In genomic region chr11:3069425-3069824, GRCh38 we compare ENCODE assay signal across 23 cellular contexts. TPM values are rescaled to one million over a fixed set of nuclear protein-coding genes. Genes with fewer than 3 reads are reported as not detected.
A peak's percentile ranks its signal among the peaks of the same experiment; 100 is the strongest.
DNase-seq lines count a peak whose midpoint lies in the region; ATAC-seq, FAIRE-seq and TF ChIP-seq lines count a peak whose summit lies in the region.
"Had no signal": no experiment of that assay in that cellular context is flagged by ENCODE, and none has a peak within 500 bp of the region (broad histone marks: within the 10 kb centered on the region; RNA-seq: fewer than 3 reads in every experiment).

No MANE protein-coding gene starts in this region.

- H4K20me1 ChIP-seq in K562 (replicated peaks; ENCODE audit: control insufficient read depth, insufficient read depth, low read length), result no peaks in the 10 kb centered on the region
- H4K20me1 ChIP-seq in PC-9 (ENCODE audit: insufficient read depth), result no peaks in the 10 kb centered on the region
- H4K20me1 ChIP-seq: BLaER1 treated with 17β-estradiol and CSF1 and Interleukin-3, amounts not matched to agents 10 nM and 100 nM had no signal

- DNase-seq in NCI-H82 (lab: John Stamatoyannopoulos, UW) (peak; percentile 6), NCI-H82 treated with DMSO at 0.1 percent for 48 hours (lab: John Stamatoyannopoulos, UW; ENCODE audit: unreplicated experiment) (no peak), K562 (ENCODE audit: extremely low read depth in 1 of 4, low spot score in 3 of 4) (no peak), neural crest cell (ENCODE audit: low read depth, low spot score) (no peak), T-helper 17 cell (no peak), PC-9 (no peak)
- DNase-seq: AML-193; Caco-2; Calu3; CD4-positive, alpha-beta T cell; CD8-positive, alpha-beta T cell; DMS79 treated with DMSO at 0.1 percent for 48 hours; GF-D8 had no signal

- H3K36me3 ChIP-seq in HEK293 (ENCODE audit: control insufficient read depth in 2 of 2, insufficient read depth in 1 of 2, low read length in 2 of 2), result no peaks in the 10 kb centered on the region
- no peaks in the 10 kb centered on the region for H3K36me3 ChIP-seq in K562 (ENCODE audit: control insufficient read depth, insufficient read depth, low read length)
- H3K36me3 ChIP-seq in PC-9 (ENCODE audit: low read depth), result no peaks in the 10 kb centered on the region

- 45% methylated on average over 5 of the region's 8 CpGs for WGBS in K562 (ENCODE audit: insufficient coverage, low coverage, missing lambda C conversion rate)

- CTCF ChIA-PET in HEK293 (lab: Yijun Ruan, JAX) (interaction anchor here (1.0 to 3.0 kb wide), 2 partner anchors 22 to 32 kb away, joined by 4 to 11 read pairs; no protein-coding TSS in a partner anchor), K562 (lab: Yijun Ruan, JAX; ENCODE audit: low intra/inter-chr PET ratio) (no interaction called here), PC-9 (lab: Charles Lee) (no interaction called here)

- TF ChIP-seq RAD21 in K562 (CRISPR knock-in tag; conservative IDR thresholded peaks at IDR 0.05 in 1 of 2, IDR thresholded peaks at IDR 0.05 in 1 of 2), result no peak

- no peaks in the 10 kb centered on the region for H3K9me3 ChIP-seq in HEK293 (ENCODE audit: control insufficient read depth, insufficient read depth, low read depth, low read length)
- no peaks in the 10 kb centered on the region; the same call in 1 of the 2 replicates for H3K9me3 ChIP-seq in K562 (replicated peaks; ENCODE audit: control insufficient read depth, insufficient read depth, low read depth, low read length)
- H3K9me3 ChIP-seq in T-helper 17 cell (ENCODE audit: control insufficient read depth, low read length, poor library complexity, severe bottlenecking), result no peaks in the 10 kb centered on the region
- H3K9me3 ChIP-seq in PC-9 (ENCODE audit: insufficient read depth, low read depth), result no peaks in the 10 kb centered on the region
- H3K9me3 ChIP-seq: A549 had no signal

- H3K4me3 Mint-ChIP-seq in neural crest cell (no peak overlapping the region), T-helper 17 cell (no peak overlapping the region)
- H3K4me3 Mint-ChIP-seq: B cell; CD4-positive, alpha-beta T cell; CD8-positive, alpha-beta T cell had no signal

- FAIRE-seq in K562 (lab: Jason Lieb, UNC), result no peak
- FAIRE-seq: A549, D721Med, G401.6, GM12891, GM19239 had no signal

- H3K9me1 ChIP-seq in K562 (ENCODE audit: control insufficient read depth, insufficient read depth, low read length), result no peaks in the 10 kb centered on the region

- H3K27me3 ChIP-seq in K562 (ENCODE audit: control insufficient read depth in 2 of 2, insufficient read depth in 2 of 2, low read length in 2 of 2) (peaks cover 0 to 3% of the 10 kb centered on the region in 2 experiments; a peak in 1 of 5 replicates), PC-9 (ENCODE audit: insufficient read depth, low read depth) (no peaks in the 10 kb centered on the region)
- H3K27me3 ChIP-seq: BLaER1 treated with 17β-estradiol and CSF1 and Interleukin-3, amounts not matched to agents 10 nM and 100 nM had no signal

- H3K4me3 ChIP-seq in HEK293 (ENCODE audit: low read depth, low read length), result no peak overlapping the region
- H3K4me3 ChIP-seq in K562, result no peak overlapping the region
- H3K4me3 ChIP-seq in PC-9, result no peak overlapping the region
- H3K4me3 ChIP-seq: A549; BLaER1 treated with 17β-estradiol and CSF1 and Interleukin-3, amounts not matched to agents 10 nM and 100 nM had no signal

- H3K79me2 ChIP-seq in K562 (ENCODE audit: control insufficient read depth, insufficient read depth, low read length) (no peaks in the 10 kb centered on the region), PC-9 (ENCODE audit: low read depth) (no peaks in the 10 kb centered on the region)

- H3K4me2 ChIP-seq in K562 (ENCODE audit: insufficient read depth, low read length) (no peak overlapping the region), PC-9 (no peak overlapping the region)
- H3K4me2 ChIP-seq: A549; BLaER1 treated with 17β-estradiol and CSF1 and Interleukin-3, amounts not matched to agents 10 nM and 100 nM had no signal

- no peak for TF ChIP-seq EP300 in K562 (IDR thresholded peaks at IDR 0.05; ENCODE audit: low read length)

- intact Hi-C loops in K562 (cut with micrococcal nuclease) (no loop called here), PC-9 (cut with micrococcal nuclease; ENCODE audit: unreplicated experiment) (no loop called here)

- TF ChIP-seq POLR2A in K562 (conservative IDR thresholded peaks at IDR 0.05), result peak; percentile 75

- H3K27ac Mint-ChIP-seq in neural crest cell (ENCODE audit: unreplicated experiment) (peak overlapping the region; percentile 54), T-helper 17 cell (no peak overlapping the region)
- H3K27ac Mint-ChIP-seq: B cell; CD4-positive, alpha-beta T cell; CD8-positive, alpha-beta T cell had no signal

- H3K27me3 Mint-ChIP-seq in neural crest cell (ENCODE audit: low read depth) (no peaks in the 10 kb centered on the region), T-helper 17 cell (peaks cover 25% of the 10 kb centered on the region)
- H3K27me3 Mint-ChIP-seq: CD4-positive, alpha-beta T cell had no signal

- H2AFZ ChIP-seq in K562 (ENCODE audit: low read depth, low read length) (peak overlapping the region; percentile 76), PC-9 (no peak overlapping the region)

- POLR2A ChIA-PET in HEK293 (lab: Yijun Ruan, JAX) (no interaction called here), K562 (lab: Yijun Ruan, JAX) (interaction anchor here (1.3 kb wide), 1 partner anchor 11 kb away, joined by 4 read pairs; no protein-coding TSS in a partner anchor), PC-9 (lab: Charles Lee; ENCODE audit: unreplicated experiment) (no interaction called here)

- no peaks in the 10 kb centered on the region for H3K4me1 ChIP-seq in HEK293 (ENCODE audit: control insufficient read depth, insufficient read depth, low read length)
- no peaks in the 10 kb centered on the region; a peak in 1 of 5 replicates for H3K4me1 ChIP-seq in K562 (replicated peaks in 1 of 2; ENCODE audit: control insufficient read depth in 2 of 2, insufficient read depth in 2 of 2, low read length in 2 of 2)
- no peaks in the 10 kb centered on the region for H3K4me1 ChIP-seq in PC-9 (replicated peaks; ENCODE audit: insufficient read depth)
- H3K4me1 ChIP-seq: A549, Caco-2 had no signal

- H3K9me3 Mint-ChIP-seq in neural crest cell, result peaks cover 8% of the 10 kb centered on the region
- H3K9me3 Mint-ChIP-seq: CD4-positive, alpha-beta T cell; CD8-positive, alpha-beta T cell had no signal

- no peaks in the 10 kb centered on the region for H3K9me2 ChIP-seq in PC-9 (ENCODE audit: insufficient read depth)

- H3K36me3 Mint-ChIP-seq in neural crest cell (ENCODE audit: low read depth), result no peaks in the 10 kb centered on the region
- H3K36me3 Mint-ChIP-seq in T-helper 17 cell (ENCODE audit: low read depth), result peaks cover 1% of the 10 kb centered on the region
- H3K36me3 Mint-ChIP-seq: CD8-positive, alpha-beta T cell had no signal

- H3F3A ChIP-seq in PC-9 (ENCODE audit: insufficient read depth, low read depth), result no peaks in the 10 kb centered on the region

- BruUV-seq in K562 (replicated peaks; lab: Mats Ljungman, UMichigan), result no TSS peak
- no TSS peak for BruUV-seq in PC-9 (replicated peaks; lab: Mats Ljungman, UMichigan)

- no peak for TF ChIP-seq CTCF in HEK293 (tag by site-specific recombination; IDR thresholded peaks at IDR 0.05)
- TF ChIP-seq CTCF in K562 (IDR thresholded peaks at IDR 0.05 in 2 of 3, conservative IDR thresholded peaks at IDR 0.05 in 1 of 3; ENCODE audit: insufficient read depth in 2 of 3, low read depth in 1 of 3, low read length in 3 of 3), result no peak
- TF ChIP-seq CTCF in neural crest cell (conservative IDR thresholded peaks at IDR 0.05), result no peak
- no peak for TF ChIP-seq CTCF in PC-9 (conservative IDR thresholded peaks at IDR 0.05)

- in situ Hi-C loops in K562 (cut with MboI), result no loop called here

- ATAC-seq in K562, result peak; percentile 75
- no peak for ATAC-seq in T-helper 17 cell
- ATAC-seq: A549; CD8-positive, alpha-beta T cell had no signal

- H3K9ac ChIP-seq in K562 (ENCODE audit: insufficient read depth in 1 of 2, low read depth in 2 of 2, low read length in 2 of 2), result no peak overlapping the region; a peak in 1 of 4 replicates
- H3K9ac ChIP-seq: BLaER1 treated with 17β-estradiol and CSF1 and Interleukin-3, amounts not matched to agents 10 nM and 100 nM had no signal

- H3K27ac ChIP-seq in HEK293 (ENCODE audit: extremely low read depth, low read depth, low read length) (no peak overlapping the region), K562 (ENCODE audit: extremely low read depth, low read depth, low read length) (no peak overlapping the region), PC-9 (no peak overlapping the region)
- H3K27ac ChIP-seq: 22Rv1; A549; BLaER1 treated with 17β-estradiol and CSF1 and Interleukin-3, amounts not matched to agents 10 nM and 100 nM; C4-2B had no signal

- H3K4me1 Mint-ChIP-seq in neural crest cell (peaks cover 7% of the 10 kb centered on the region), T-helper 17 cell (no peaks in the 10 kb centered on the region)
- H3K4me1 Mint-ChIP-seq: B cell had no signal

TF ChIP-seq in HEK293, 187 proteins besides CTCF, POLR2A, EP300 and RAD21 (continues in another document):
- TF ChIP-seq RBAK (tag by site-specific recombination; IDR thresholded peaks at IDR 0.05), result no peak
- no peak for TF ChIP-seq ZNF184 (tag by site-specific recombination; IDR thresholded peaks at IDR 0.05)

TF ChIP-seq in K562, 482 proteins besides CTCF, POLR2A, EP300 and RAD21 (continues in another document):
- no peak for TF ChIP-seq CBFA2T2 (conservative IDR thresholded peaks at IDR 0.05)
- TF ChIP-seq KDM1A (IDR thresholded peaks at IDR 0.05), result no peak

RNA-seq across cellular contexts. Expression of gene CARS1, which starts 12.2 kb away (rescaled TPM):
- 298 and 329 TPM in 2 replicates for total RNA-seq in K562 (2011; cell fraction: chromatin; rRNA removed; ENCODE audit: low replicate concordance)
- 156 and 161 TPM in 2 replicates for total RNA-seq in K562 (2011; cell fraction: nucleolus; rRNA removed)
- 164 and 168 TPM in 2 replicates for total RNA-seq in K562 (2011; cell fraction: nucleoplasm; rRNA removed)
- 73.6 and 77.3 TPM in 2 replicates for total RNA-seq in K562 (2014; rRNA removed)
- total RNA-seq in K562 (2014; rRNA removed; fragmentation: Illumina TruSeq; extraction: Trizol), result 52.3 and 57.4 TPM in 2 replicates
- 27.0 and 31.5 TPM in 2 replicates for total RNA-seq in K562 (2015; rRNA removed; fragmentation: Illumina TruSeq; extraction: Trizol)
- total RNA-seq in K562 (2021), result 76.1 and 90.2 TPM in 2 replicates
- polyA plus RNA-seq in K562 (2011; rRNA removed), result 87.9 and 93.0 TPM in 2 replicates
- 38.4 and 53.6 TPM in 2 replicates for polyA plus RNA-seq in K562 (2011; cell fraction: cytosol; rRNA removed)
- polyA plus RNA-seq in K562 (2011; cell fraction: nucleus; rRNA removed), result 222 and 259 TPM in 2 replicates
- 42.8 and 175 TPM in 2 replicates for polyA plus RNA-seq in K562 (2012)
- 80.1 and 90.0 TPM in 2 replicates for polyA plus RNA-seq in K562 (2014; fragmentation: Illumina TruSeq; extraction: Trizol)
- 10 to 100 TPM; 14.4 to 28.4 TPM for polyA plus RNA-seq in K562 (2014; fragmentation: Nextera tagmentation; extraction: Ambion mirVana)
- 94.0 and 106 TPM in 2 replicates for polyA plus RNA-seq in K562 (2014; rRNA removed)
- polyA minus RNA-seq in K562 (2011; rRNA and poly(A)+ RNA removed), result 60.4 and 65.4 TPM in 2 replicates
- polyA minus RNA-seq in K562 (2011; cell fraction: cytosol; rRNA and poly(A)+ RNA removed), result 27.4 and 51.4 TPM in 2 replicates
- polyA minus RNA-seq in K562 (2011; cell fraction: nucleus; rRNA and poly(A)+ RNA removed), result 66.9 and 96.7 TPM in 2 replicates
- 59.2 and 61.8 TPM in 2 replicates for total RNA-seq in neural crest cell
- 10 to 100 TPM; 41.4 to 52.0 TPM for total RNA-seq in T-helper 17 cell
- total RNA-seq in PC-9 (2021), result 58.4 and 78.8 TPM in 2 replicates
